23 cellular contexts compared by ENCODE assay signal in the genomic region with DNA sequence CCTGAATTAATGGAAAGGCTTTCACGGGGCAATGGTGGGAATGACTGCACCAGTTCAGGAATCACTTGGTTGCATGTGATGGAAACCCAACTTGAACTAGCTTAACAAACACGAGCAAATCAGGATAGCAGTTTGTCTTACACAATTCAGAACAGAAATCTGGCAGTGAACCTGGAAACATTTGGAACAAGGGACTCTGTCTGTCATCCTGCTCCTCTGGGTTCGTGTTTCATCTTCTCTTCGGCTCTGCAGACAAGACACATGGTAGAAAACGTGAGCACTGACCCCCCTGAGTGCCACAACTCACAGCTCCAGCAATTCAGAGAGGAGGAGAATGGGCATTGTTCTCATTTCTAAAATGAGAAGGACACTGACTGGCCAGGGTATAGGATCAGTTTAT.
DNase-seq lines count a peak whose midpoint lies in the region; ATAC-seq and TF ChIP-seq lines count a peak whose summit lies in the region.
"Had no signal": no experiment of that assay in that cellular context is flagged by ENCODE, and none has a peak within 500 bp of the region (broad histone marks: within the 10 kb centered on the region; RNA-seq: fewer than 3 reads in every experiment).

No MANE protein-coding gene starts in this region.

- no peak for TF ChIP-seq CTCF in SK-N-SH (IDR thresholded peaks at IDR 0.05)
- TF ChIP-seq CTCF in upper lobe of right lung (IDR thresholded peaks at IDR 0.05) = no peak

- intact Hi-C loops in upper lobe of right lung (cut with DNase I) = no loop called here

- H3K4me3 ChIP-seq in SK-N-SH (ENCODE audit: low read depth in 2 of 2, low read length in 1 of 2) = no peak overlapping the region
- H3K4me3 ChIP-seq in adipocyte (ENCODE audit: low read length) = peak overlapping the region; percentile 53
- H3K4me3 ChIP-seq in upper lobe of right lung = no peak overlapping the region

- H3K4me2 ChIP-seq in SK-N-SH = no peak overlapping the region

- H3K27ac ChIP-seq in SK-N-SH (ENCODE audit: low read depth in 2 of 2, low read length in 1 of 2) (peak overlapping the region; percentile 5 to 39; a peak in 3 of 4 replicates), upper lobe of right lung (no peak overlapping the region)

- no peaks in the 10 kb centered on the region for H3K79me2 ChIP-seq in SK-N-SH (ENCODE audit: insufficient read depth)

- H3K27me3 Mint-ChIP-seq in stimulated activated memory B cell treated with anti-CD40 and anti-IgM and Interleukin-4, amounts not matched to agents 10 μg/mL and 1 μg/mL and 100 μg/mL, for 72 hours = no peaks in the 10 kb centered on the region
- H3K27me3 Mint-ChIP-seq: CD8-positive, alpha-beta memory T cell had no signal

- H3K9me3 Mint-ChIP-seq in stimulated activated memory B cell treated with anti-CD40 and anti-IgM and Interleukin-4, amounts not matched to agents 10 μg/mL and 1 μg/mL and 100 μg/mL, for 72 hours = no peaks in the 10 kb centered on the region
- H3K9me3 Mint-ChIP-seq: activated naive CD8-positive, alpha-beta T cell treated with anti-CD3 and anti-CD28 coated beads, Interleukin-2, amount 10 ng/mL, durations not matched to agents 7 days and 5 days; CD8-positive, alpha-beta memory T cell; neural crest cell; T-helper 2 cell treated with Interferon-gamma antibody and Interleukin-4, amounts not matched to agents 5 μg/mL and 100 μg/mL, for 36 hours had no signal

- ATAC-seq in SK-N-SH treated with all-trans-retinoic acid at 6 μM for 48 hours (no peak), left lobe of liver (peak; percentile 55), upper lobe of right lung (no peak)
- no peak for ATAC-seq in stimulated activated memory B cell treated with anti-CD40 and anti-IgM and Interleukin-4, amounts not matched to agents 10 μg/mL and 1 μg/mL and 100 μg/mL, for 72 hours
- ATAC-seq: HCT116 had no signal

- DNase-seq in SK-N-SH (no peak), adipocyte (ENCODE audit: low read depth) (peak; percentile 48), left lobe of liver (ENCODE audit: low spot score) (no peak), stromal cell of bone marrow (ENCODE audit: low read depth) (peak; percentile 40), upper lobe of right lung (no peak), mucosa of gallbladder (ENCODE audit: low spot score) (no peak)
- DNase-seq: 8988T; activated effector memory CD4-positive, alpha-beta T cell treated with Interleukin-2 at 50 U/mL for 16 hours; activated naive CD8-positive, alpha-beta T cell treated with anti-CD3 and anti-CD28 coated beads, Interleukin-2, amount 10 ng/mL, durations not matched to agents 7 days and 5 days; activated T-cell treated with anti-CD3 and anti-CD28 coated beads for 4 hours; BE2C; CD8-positive, alpha-beta memory T cell; DMS 273 treated with DMSO at 0.1 percent for 48 hours; head of caudate nucleus; NCI-H510A; posterior cingulate gyrus; stimulated activated CD4-positive, alpha-beta T cell treated with anti-CD3 and anti-CD28 coated beads, Interleukin-15, amount 100 ng/mL, for 24 hours; stimulated activated naive CD4-positive, alpha-beta T cell had no signal

- H3F3A ChIP-seq in SK-N-SH (replicated peaks; ENCODE audit: insufficient read depth) = peaks cover 14% of the 10 kb centered on the region

- POLR2A ChIA-PET in SK-N-SH (lab: Yijun Ruan, JAX) = no interaction called here

- no peak overlapping the region for H2AFZ ChIP-seq in SK-N-SH (ENCODE audit: low read depth)

- H3K27me3 ChIP-seq in SK-N-SH (ENCODE audit: insufficient read depth) (no peaks in the 10 kb centered on the region), adipocyte (replicated peaks; ENCODE audit: control insufficient read depth, insufficient read depth, low read length) (no peaks in the 10 kb centered on the region), upper lobe of right lung (no peaks in the 10 kb centered on the region)
- H3K27me3 ChIP-seq: BE2C had no signal

- H3K36me3 ChIP-seq in SK-N-SH (replicated peaks in 1 of 2; ENCODE audit: control insufficient read depth in 1 of 2, insufficient read depth in 2 of 2, low read length in 1 of 2) (no peaks in the 10 kb centered on the region), adipocyte (ENCODE audit: control insufficient read depth, insufficient read depth, low read length, severe bottlenecking) (no peaks in the 10 kb centered on the region), upper lobe of right lung (no peaks in the 10 kb centered on the region)
- H3K36me3 ChIP-seq: BE2C had no signal

- H3K4me3 Mint-ChIP-seq in stimulated activated memory B cell treated with anti-CD40 and anti-IgM and Interleukin-4, amounts not matched to agents 10 μg/mL and 1 μg/mL and 100 μg/mL, for 72 hours = no peak overlapping the region
- H3K4me3 Mint-ChIP-seq: activated naive CD8-positive, alpha-beta T cell treated with anti-CD3 and anti-CD28 coated beads, Interleukin-2, amount 10 ng/mL, durations not matched to agents 7 days and 5 days; CD8-positive, alpha-beta memory T cell; neural crest cell; T-helper 2 cell treated with Interferon-gamma antibody and Interleukin-4, amounts not matched to agents 5 μg/mL and 100 μg/mL, for 36 hours had no signal

- H3K4me1 ChIP-seq in SK-N-SH (ENCODE audit: control insufficient read depth in 1 of 2, insufficient read depth in 2 of 2, low read depth in 1 of 2, low read length in 1 of 2) (peaks cover 12 to 13% of the 10 kb centered on the region in 2 experiments; a peak in 3 of 4 replicates), adipocyte (ENCODE audit: control insufficient read depth, insufficient read depth, low read length) (peaks cover 46% of the 10 kb centered on the region), upper lobe of right lung (no peaks in the 10 kb centered on the region)
- H3K4me1 ChIP-seq: BE2C had no signal

- H3K9ac ChIP-seq in SK-N-SH (no peak overlapping the region), adipocyte (ENCODE audit: low read length) (peak overlapping the region; percentile 69)

- WGBS in SK-N-SH (ENCODE audit: low lambda C conversion rate) = 65% methylated on average over 5 of the region's 5 CpGs

- H3K9me3 ChIP-seq in SK-N-SH (no peaks in the 10 kb centered on the region), adipocyte (ENCODE audit: control insufficient read depth, low read length) (no peaks in the 10 kb centered on the region), upper lobe of right lung (no peaks in the 10 kb centered on the region)
- H3K9me3 ChIP-seq: BE2C had no signal

- TF ChIP-seq RAD21 in SK-N-SH (IDR thresholded peaks at IDR 0.05; ENCODE audit: low read length) = no peak

- H3K9me2 ChIP-seq in SK-N-SH = no peaks in the 10 kb centered on the region

- H3K36me3 Mint-ChIP-seq in stimulated activated memory B cell treated with anti-CD40 and anti-IgM and Interleukin-4, amounts not matched to agents 10 μg/mL and 1 μg/mL and 100 μg/mL, for 72 hours = no peaks in the 10 kb centered on the region
- H3K36me3 Mint-ChIP-seq: activated naive CD8-positive, alpha-beta T cell treated with anti-CD3 and anti-CD28 coated beads, Interleukin-2, amount 10 ng/mL, durations not matched to agents 7 days and 5 days; CD8-positive, alpha-beta memory T cell had no signal

- H3K4me1 Mint-ChIP-seq in stimulated activated memory B cell treated with anti-CD40 and anti-IgM and Interleukin-4, amounts not matched to agents 10 μg/mL and 1 μg/mL and 100 μg/mL, for 72 hours = no peaks in the 10 kb centered on the region
- H3K4me1 Mint-ChIP-seq: activated naive CD8-positive, alpha-beta T cell treated with anti-CD3 and anti-CD28 coated beads, Interleukin-2, amount 10 ng/mL, durations not matched to agents 7 days and 5 days; CD8-positive, alpha-beta memory T cell; neural crest cell had no signal

- CTCF ChIA-PET in SK-N-SH (lab: Yijun Ruan, JAX) = no interaction called here

- no peaks in the 10 kb centered on the region for H4K20me1 ChIP-seq in SK-N-SH (ENCODE audit: insufficient read depth)

- H3K27ac Mint-ChIP-seq in stimulated activated memory B cell treated with anti-CD40 and anti-IgM and Interleukin-4, amounts not matched to agents 10 μg/mL and 1 μg/mL and 100 μg/mL, for 72 hours = no peak overlapping the region
- H3K27ac Mint-ChIP-seq: activated naive CD8-positive, alpha-beta T cell treated with anti-CD3 and anti-CD28 coated beads, Interleukin-2, amount 10 ng/mL, durations not matched to agents 7 days and 5 days; CD8-positive, alpha-beta memory T cell; T-helper 2 cell treated with Interferon-gamma antibody and Interleukin-4, amounts not matched to agents 5 μg/mL and 100 μg/mL, for 36 hours had no signal

- TF ChIP-seq EP300 in SK-N-SH (IDR thresholded peaks at IDR 0.05; ENCODE audit: borderline replicate concordance in 1 of 2, low read depth in 1 of 2, low read length in 1 of 2) = no peak

TF ChIP-seq in SK-N-SH, 30 proteins besides CTCF, POLR2A, EP300 and RAD21 (continues in another document):
- TF ChIP-seq POLR2AphosphoS5 (IDR thresholded peaks at IDR 0.05; ENCODE audit: low read depth, low read length) (no peak), CHD2 (IDR thresholded peaks at IDR 0.05; ENCODE audit: low read length, partially characterized antibody) (no peak), NRF1 (IDR thresholded peaks at IDR 0.05; ENCODE audit: low read depth, low read length) (no peak), RXRA (IDR thresholded peaks at IDR 0.05; ENCODE audit: borderline replicate concordance, low read depth) (no peak), MXI1 (IDR thresholded peaks at IDR 0.05; ENCODE audit: low read depth, low read length) (no peak), FOSL2 (IDR thresholded peaks at IDR 0.05; ENCODE audit: borderline replicate concordance, low read depth) (no peak), RFX5 (IDR thresholded peaks at IDR 0.05; ENCODE audit: low read length) (no peak), SMC3 (IDR thresholded peaks at IDR 0.05; ENCODE audit: low read depth, low read length) (no peak)

TF ChIP-seq in SK-N-SH treated with all-trans-retinoic acid at 6 μM for 48 hours, 23 proteins besides CTCF, POLR2A, EP300 and RAD21:
- TF ChIP-seq ISL1 (CRISPR knock-in tag; IDR thresholded peaks at IDR 0.05) = no peak
- TF ChIP-seq ARNTL (CRISPR knock-in tag; IDR thresholded peaks at IDR 0.05; ENCODE audit: borderline replicate concordance, low read depth) = no peak
- TF ChIP-seq TOX (CRISPR knock-in tag; IDR thresholded peaks at IDR 0.05; ENCODE audit: borderline replicate concordance) = no peak
- TF ChIP-seq SNAI2 (CRISPR knock-in tag; IDR thresholded peaks at IDR 0.05) = no peak
- no peak for TF ChIP-seq ZNF70 (CRISPR knock-in tag; IDR thresholded peaks at IDR 0.05)
- TF ChIP-seq ZFP30 (CRISPR knock-in tag; IDR thresholded peaks at IDR 0.05) = no peak
- no peak for TF ChIP-seq OSR1 (CRISPR knock-in tag; IDR thresholded peaks at IDR 0.05)
- no peak for TF ChIP-seq ESRRG (CRISPR knock-in tag; IDR thresholded peaks at IDR 0.05)

Comparison
In these comparisons a context has a peak if more than half of its experiments do, and no peak if none do; other contexts are left out.
1. DNase-seq: peak in adipocyte (single experiment) and stromal cell of bone marrow (single experiment); none in SK-N-SH (single experiment), left lobe of liver (single experiment), upper lobe of right lung (single experiment) and mucosa of gallbladder (single experiment).